ENCODE assay signal across 8 cellular contexts in the genomic region with DNA sequence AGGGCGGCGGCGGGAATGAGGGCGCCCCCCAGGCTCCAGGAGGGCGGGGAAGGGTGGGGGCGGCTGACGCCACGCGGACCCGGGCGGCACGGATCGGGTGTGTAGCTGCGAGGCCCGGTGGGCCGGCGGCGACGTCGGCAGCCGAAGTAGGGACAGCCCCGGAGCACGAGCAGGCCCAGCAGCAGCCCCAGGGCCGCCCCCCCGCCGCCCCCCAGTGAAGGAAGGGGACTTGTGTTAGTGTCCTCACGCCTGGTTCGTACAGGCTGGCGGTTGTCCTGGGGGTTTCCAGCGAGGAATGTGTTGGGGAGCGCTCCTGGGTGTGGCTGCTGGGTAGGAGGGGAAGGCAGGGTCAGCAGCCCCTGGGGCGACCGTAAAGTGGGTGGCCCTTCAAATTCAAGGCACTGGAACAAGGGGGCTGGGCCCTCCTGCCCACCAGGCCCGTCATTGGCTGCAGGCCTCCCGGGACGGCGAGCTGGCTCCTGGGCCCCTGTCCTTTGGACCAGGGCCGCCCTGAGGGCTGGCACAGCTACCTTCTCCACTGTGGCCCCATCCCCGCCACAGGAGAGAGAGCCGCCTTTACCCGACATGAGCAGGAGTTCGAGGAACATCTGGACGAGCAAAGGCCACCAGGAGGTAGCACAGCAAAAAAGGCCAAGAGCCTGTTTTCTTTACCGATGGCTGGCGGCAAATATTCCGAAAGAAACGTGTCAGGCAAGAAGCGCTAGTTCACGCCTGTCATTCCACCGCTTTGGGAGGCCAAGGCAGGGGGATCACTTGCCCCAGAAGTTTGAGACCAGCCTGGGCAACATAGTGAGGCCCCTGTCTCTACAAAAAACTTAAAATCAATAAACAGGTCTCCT. TPM values are rescaled to one million over a fixed set of nuclear protein-coding genes. Genes with fewer than 3 reads are reported as not detected.
A peak's percentile ranks its signal among the peaks of the same experiment; 100 is the strongest.
DNase-seq lines count a peak whose midpoint lies in the region; TF ChIP-seq lines count a peak whose summit lies in the region.

No MANE protein-coding gene starts in this region.

- POLR2A ChIA-PET in activated CD4-positive, alpha-beta memory T cell treated with anti-CD3 and anti-CD28 coated beads, Interleukin-2, amount 10 ng/mL, durations not matched to agents 7 days and 5 days (lab: Charles Lee), result interaction anchor here (1.1 to 2.9 kb wide), 5 partner anchors 9 to 29 kb away, joined by 3 to 21 read pairs (median 4); a partner anchor contains a TSS

- peak overlapping the region; percentile 81 for H3K4me3 Mint-ChIP-seq in activated CD4-positive, alpha-beta memory T cell treated with anti-CD3 and anti-CD28 coated beads, Interleukin-2, amount 10 ng/mL, durations not matched to agents 7 days and 5 days
- H3K4me3 Mint-ChIP-seq in glutamatergic neuron (ENCODE audit: unreplicated experiment), result peak overlapping the region; percentile 63
- peak overlapping the region; percentile 75 for H3K4me3 Mint-ChIP-seq in progenitor cell of endocrine pancreas (ENCODE audit: low read depth)

- TF ChIP-seq CTCF in glutamatergic neuron (IDR thresholded peaks at IDR 0.05; ENCODE audit: partially characterized antibody, unreplicated experiment), result no peak
- no peak for TF ChIP-seq CTCF in progenitor cell of endocrine pancreas (IDR thresholded peaks at IDR 0.05; ENCODE audit: unreplicated experiment)

- H3K4me1 Mint-ChIP-seq in activated CD4-positive, alpha-beta memory T cell treated with anti-CD3 and anti-CD28 coated beads, Interleukin-2, amount 10 ng/mL, durations not matched to agents 7 days and 5 days, result peaks cover 22% of the 10 kb centered on the region
- no peaks in the 10 kb centered on the region for H3K4me1 Mint-ChIP-seq in glutamatergic neuron (ENCODE audit: low read depth, unreplicated experiment)
- no peaks in the 10 kb centered on the region for H3K4me1 Mint-ChIP-seq in progenitor cell of endocrine pancreas (ENCODE audit: low read depth)

- peak overlapping the region; percentile 56 for H3K27ac Mint-ChIP-seq in activated CD4-positive, alpha-beta memory T cell treated with anti-CD3 and anti-CD28 coated beads, Interleukin-2, amount 10 ng/mL, durations not matched to agents 7 days and 5 days
- H3K27ac Mint-ChIP-seq in glutamatergic neuron (ENCODE audit: unreplicated experiment), result no peak overlapping the region
- H3K27ac Mint-ChIP-seq in progenitor cell of endocrine pancreas, result peak overlapping the region; percentile 79

- DNase-seq in NCI-H2227 (lab: John Stamatoyannopoulos, UW; ENCODE audit: unreplicated experiment) (peak; percentile 37), NCI-H2227 treated with DMSO at 0.1 percent for 48 hours (lab: John Stamatoyannopoulos, UW) (no peak), HT1080 (ENCODE audit: low read depth) (peak; percentile 45), glutamatergic neuron (no peak), progenitor cell of endocrine pancreas (ENCODE audit: low spot score, unreplicated experiment) (peak; percentile 39), HCEC 1CT (no peak), NCI-H2171 treated with DMSO at 0.1 percent for 48 hours (lab: John Stamatoyannopoulos, UW) (no peak)
- no peak for DNase-seq in activated CD4-positive, alpha-beta memory T cell treated with anti-CD3 and anti-CD28 coated beads, Interleukin-2, amount 10 ng/mL, durations not matched to agents 7 days and 5 days

- CTCF ChIA-PET in activated CD4-positive, alpha-beta memory T cell treated with anti-CD3 and anti-CD28 coated beads, Interleukin-2, amount 10 ng/mL, durations not matched to agents 7 days and 5 days (lab: Charles Lee), result interaction anchor here (1.0 to 3.9 kb wide), 2 partner anchors 10 to 29 kb away, joined by 3 to 40 read pairs; no protein-coding TSS in a partner anchor

- peaks cover 2% of the 10 kb centered on the region for H3K27me3 Mint-ChIP-seq in activated CD4-positive, alpha-beta memory T cell treated with anti-CD3 and anti-CD28 coated beads, Interleukin-2, amount 10 ng/mL, durations not matched to agents 7 days and 5 days
- H3K27me3 Mint-ChIP-seq in glutamatergic neuron (ENCODE audit: unreplicated experiment) (peaks cover 5% of the 10 kb centered on the region), progenitor cell of endocrine pancreas (peaks cover 7% of the 10 kb centered on the region)

- peaks cover 15% of the 10 kb centered on the region for H3K36me3 Mint-ChIP-seq in activated CD4-positive, alpha-beta memory T cell treated with anti-CD3 and anti-CD28 coated beads, Interleukin-2, amount 10 ng/mL, durations not matched to agents 7 days and 5 days (ENCODE audit: low read depth)
- no peaks in the 10 kb centered on the region for H3K36me3 Mint-ChIP-seq in glutamatergic neuron (ENCODE audit: unreplicated experiment)
- peaks cover 3% of the 10 kb centered on the region for H3K36me3 Mint-ChIP-seq in progenitor cell of endocrine pancreas (ENCODE audit: insufficient read depth)

- no peaks in the 10 kb centered on the region for H3K9me3 Mint-ChIP-seq in activated CD4-positive, alpha-beta memory T cell treated with anti-CD3 and anti-CD28 coated beads, Interleukin-2, amount 10 ng/mL, durations not matched to agents 7 days and 5 days
- H3K9me3 Mint-ChIP-seq in glutamatergic neuron (ENCODE audit: unreplicated experiment), result no peaks in the 10 kb centered on the region
- no peaks in the 10 kb centered on the region for H3K9me3 Mint-ChIP-seq in progenitor cell of endocrine pancreas (ENCODE audit: low read depth)

RNA-seq across cellular contexts. Expression of a gene that starts 0.8 kb away (rescaled TPM):
- 47.1 and 63.7 TPM in 2 replicates for total RNA-seq in HT1080 (2014; rRNA removed; shearing (Covaris generic))
- 35.4 and 44.7 TPM in 2 replicates for polyA plus RNA-seq in HT1080 (2015; cell fraction: cytosol; rRNA removed)
- 24.3 and 30.3 TPM in 2 replicates for polyA plus RNA-seq in HT1080 (2015; cell fraction: nucleus; rRNA removed)
- total RNA-seq in activated CD4-positive, alpha-beta memory T cell treated with anti-CD3 and anti-CD28 coated beads, Interleukin-2, amount 10 ng/mL, durations not matched to agents 7 days and 5 days, result 10 to 100 TPM; 47.0 to 49.0 TPM
- total RNA-seq in glutamatergic neuron (ENCODE audit: unreplicated experiment) (16.0 TPM), progenitor cell of endocrine pancreas (39.2 and 39.5 TPM in 2 replicates)

RNA-seq across cellular contexts. Expression of a gene that starts 24.4 kb away (rescaled TPM):
- total RNA-seq in HT1080 (2014; rRNA removed; shearing (Covaris generic)), result 24.2 and 28.3 TPM in 2 replicates
- polyA plus RNA-seq in HT1080 (2015; cell fraction: cytosol; rRNA removed), result 16.1 and 18.1 TPM in 2 replicates
- polyA plus RNA-seq in HT1080 (2015; cell fraction: nucleus; rRNA removed), result 19.8 and 22.2 TPM in 2 replicates
- 1 to 10 TPM; 8.1 to 8.7 TPM for total RNA-seq in activated CD4-positive, alpha-beta memory T cell treated with anti-CD3 and anti-CD28 coated beads, Interleukin-2, amount 10 ng/mL, durations not matched to agents 7 days and 5 days
- total RNA-seq in glutamatergic neuron (ENCODE audit: unreplicated experiment) (3.9 TPM), progenitor cell of endocrine pancreas (11.6 and 12.9 TPM in 2 replicates)

Comparison
In these comparisons a context has a peak if more than half of its experiments do, and no peak if none do; other contexts are left out.
1. DNase-seq: peak in NCI-H2227 (single experiment), HT1080 (single experiment) and progenitor cell of endocrine pancreas (single experiment); none in NCI-H2227 treated with DMSO at 0.1 percent for 48 hours (single experiment), activated CD4-positive, alpha-beta memory T cell treated with anti-CD3 and anti-CD28 coated beads, Interleukin-2, amount 10 ng/mL, durations not matched to agents 7 days and 5 days (single experiment), glutamatergic neuron (single experiment), HCEC 1CT (single experiment) and NCI-H2171 treated with DMSO at 0.1 percent for 48 hours (single experiment).
2. Peak in every context shown above with its lines, with median percentiles within 50 percentile points of each other: H3K4me3 Mint-ChIP-seq.